In genomic region chr10:68446179-68446578, GRCh38 we compare ENCODE assay signal across 32 cellular contexts.
"Had no signal": no experiment of that assay in that cellular context is flagged by ENCODE, and none has a peak within 500 bp of the region (broad histone marks: within the 10 kb centered on the region; RNA-seq: fewer than 3 reads in every experiment).

No MANE protein-coding gene starts in this region.

- H3K4me3 ChIP-seq: ascending aorta, breast epithelium, MG63, SJCRH30, SK-N-MC had no signal

- DNase-seq: activated CD4-positive, alpha-beta memory T cell treated with anti-CD3 and anti-CD28 coated beads, Interleukin-2, amount 10 ng/mL, durations not matched to agents 7 days and 5 days; activated CD4-positive, alpha-beta T cell treated with anti-CD3 and anti-CD28 coated beads for 36 hours; activated CD4-positive, alpha-beta T cell treated with anti-CD3 and anti-CD28 coated beads, Interleukin-2, amount 50 U/mL, for 1 hour; activated CD8-positive, alpha-beta memory T cell treated with anti-CD3 and anti-CD28 coated beads for 24 hours; activated CD8-positive, alpha-beta memory T cell treated with anti-CD3 and anti-CD28 coated beads, Interleukin-2, amount 10 ng/mL, durations not matched to agents 7 days and 5 days; activated CD8-positive, alpha-beta memory T cell treated with anti-CD3 and anti-CD28 coated beads, Interleukin-2, amount 50 U/mL, for 48 hours; activated gamma-delta T cell; activated naive CD4-positive, alpha-beta T cell treated with Interleukin-2 at 50 U/mL for 16 hours; activated naive CD8-positive, alpha-beta T cell treated with anti-CD3 and anti-CD28 coated beads, Interleukin-2, amount 10 ng/mL, durations not matched to agents 7 days and 5 days; amygdala; Karpas-422; MG63; NCI-H1048; NCI-H1105 treated with DMSO at 0.1 percent for 48 hours; NCI-H1436; NCI-H1694; NCI-H2029; NCI-H345; NCI-H524 treated with DMSO at 0.1 percent for 48 hours; OCI-M1; SHP77; SJCRH30 had no signal

- H3K27me3 ChIP-seq: ascending aorta, breast epithelium, MG63, SJCRH30 had no signal

- H3K27ac Mint-ChIP-seq: activated CD4-positive, alpha-beta memory T cell treated with anti-CD3 and anti-CD28 coated beads, Interleukin-2, amount 10 ng/mL, durations not matched to agents 7 days and 5 days; activated CD4-positive, alpha-beta T cell treated with anti-CD3 and anti-CD28 coated beads for 36 hours; activated CD8-positive, alpha-beta memory T cell treated with anti-CD3 and anti-CD28 coated beads, Interleukin-2, amount 10 ng/mL, durations not matched to agents 7 days and 5 days; activated naive CD4-positive, alpha-beta T cell treated with anti-CD3 and anti-CD28 coated beads, Interleukin-2, amount 50 U/mL, for 24 hours; activated naive CD8-positive, alpha-beta T cell treated with anti-CD3 and anti-CD28 coated beads, Interleukin-2, amount 10 ng/mL, durations not matched to agents 7 days and 5 days; activated T-helper 2 cell treated with anti-CD3 and anti-CD28 coated beads, Interferon-gamma antibody, Interleukin-2, Interleukin-4, amounts not matched to agents 10 μg/mL and 5 μg/mL and 100 μg/mL, durations not matched to agents 14 hours and 24 hours and 36 hours; T-helper 1 cell treated with Interleukin-12 subunit alpha and Interleukin-12 subunit beta and Interleukin-4 antibody, amounts not matched to agents 30 μg/mL and 1 μg/mL, for 36 hours; T-helper 2 cell treated with Interferon-gamma antibody and Interleukin-4, amounts not matched to agents 5 μg/mL and 100 μg/mL, for 36 hours; WTC11 had no signal

- H3K4me1 Mint-ChIP-seq: activated CD4-positive, alpha-beta memory T cell treated with anti-CD3 and anti-CD28 coated beads, Interleukin-2, amount 10 ng/mL, durations not matched to agents 7 days and 5 days; activated CD4-positive, alpha-beta T cell treated with anti-CD3 and anti-CD28 coated beads for 36 hours; activated CD8-positive, alpha-beta memory T cell treated with anti-CD3 and anti-CD28 coated beads, Interleukin-2, amount 10 ng/mL, durations not matched to agents 7 days and 5 days; activated naive CD4-positive, alpha-beta T cell treated with anti-CD3 and anti-CD28 coated beads, Interleukin-2, amount 50 U/mL, for 24 hours; activated naive CD8-positive, alpha-beta T cell treated with anti-CD3 and anti-CD28 coated beads, Interleukin-2, amount 10 ng/mL, durations not matched to agents 7 days and 5 days; WTC11 had no signal

- H3K9me3 ChIP-seq: ascending aorta, breast epithelium, MG63, SJCRH30 had no signal

- H3K9me3 Mint-ChIP-seq: activated CD4-positive, alpha-beta memory T cell treated with anti-CD3 and anti-CD28 coated beads, Interleukin-2, amount 10 ng/mL, durations not matched to agents 7 days and 5 days; activated naive CD4-positive, alpha-beta T cell treated with anti-CD3 and anti-CD28 coated beads, Interleukin-2, amount 50 U/mL, for 24 hours; activated naive CD8-positive, alpha-beta T cell treated with anti-CD3 and anti-CD28 coated beads, Interleukin-2, amount 10 ng/mL, durations not matched to agents 7 days and 5 days; activated T-helper 2 cell treated with anti-CD3 and anti-CD28 coated beads, Interferon-gamma antibody, Interleukin-2, Interleukin-4, amounts not matched to agents 10 μg/mL and 5 μg/mL and 100 μg/mL, durations not matched to agents 14 hours and 24 hours and 36 hours; T-helper 1 cell treated with Interleukin-12 subunit alpha and Interleukin-12 subunit beta and Interleukin-4 antibody, amounts not matched to agents 30 μg/mL and 1 μg/mL, for 36 hours; T-helper 2 cell treated with Interferon-gamma antibody and Interleukin-4, amounts not matched to agents 5 μg/mL and 100 μg/mL, for 36 hours; WTC11 had no signal

- H3K36me3 ChIP-seq: ascending aorta, breast epithelium had no signal

- ATAC-seq: activated CD4-positive, alpha-beta T cell treated with anti-CD3 and anti-CD28 coated beads for 36 hours; activated CD4-positive, CD25-positive, alpha-beta regulatory T cell treated with anti-CD3 and anti-CD28 coated beads, Interleukin-2, amount 50 U/mL, for 24 hours; activated CD8-positive, alpha-beta memory T cell treated with anti-CD3 and anti-CD28 coated beads, Interleukin-2, amount 10 ng/mL, durations not matched to agents 7 days and 5 days; Panc1; WTC11 had no signal

- H3K4me3 Mint-ChIP-seq: activated CD4-positive, alpha-beta memory T cell treated with anti-CD3 and anti-CD28 coated beads, Interleukin-2, amount 10 ng/mL, durations not matched to agents 7 days and 5 days; activated CD4-positive, alpha-beta T cell treated with anti-CD3 and anti-CD28 coated beads for 36 hours; activated CD8-positive, alpha-beta memory T cell treated with anti-CD3 and anti-CD28 coated beads, Interleukin-2, amount 10 ng/mL, durations not matched to agents 7 days and 5 days; activated naive CD4-positive, alpha-beta T cell treated with anti-CD3 and anti-CD28 coated beads, Interleukin-2, amount 50 U/mL, for 24 hours; activated naive CD8-positive, alpha-beta T cell treated with anti-CD3 and anti-CD28 coated beads, Interleukin-2, amount 10 ng/mL, durations not matched to agents 7 days and 5 days; T-helper 1 cell treated with Interleukin-12 subunit alpha and Interleukin-12 subunit beta and Interleukin-4 antibody, amounts not matched to agents 30 μg/mL and 1 μg/mL, for 36 hours; T-helper 2 cell treated with Interferon-gamma antibody and Interleukin-4, amounts not matched to agents 5 μg/mL and 100 μg/mL, for 36 hours; WTC11 had no signal

- H3K27me3 Mint-ChIP-seq: activated CD4-positive, alpha-beta memory T cell treated with anti-CD3 and anti-CD28 coated beads, Interleukin-2, amount 10 ng/mL, durations not matched to agents 7 days and 5 days; activated CD4-positive, alpha-beta T cell treated with anti-CD3 and anti-CD28 coated beads for 36 hours; activated CD8-positive, alpha-beta memory T cell treated with anti-CD3 and anti-CD28 coated beads, Interleukin-2, amount 10 ng/mL, durations not matched to agents 7 days and 5 days; activated naive CD4-positive, alpha-beta T cell treated with anti-CD3 and anti-CD28 coated beads, Interleukin-2, amount 50 U/mL, for 24 hours; activated naive CD8-positive, alpha-beta T cell treated with anti-CD3 and anti-CD28 coated beads, Interleukin-2, amount 10 ng/mL, durations not matched to agents 7 days and 5 days had no signal

- H3K4me1 ChIP-seq: ascending aorta, breast epithelium, SJCRH30 had no signal

- H3K27ac ChIP-seq: ascending aorta, breast epithelium, SJCRH30, SK-N-MC had no signal
